In the genomic region with DNA sequence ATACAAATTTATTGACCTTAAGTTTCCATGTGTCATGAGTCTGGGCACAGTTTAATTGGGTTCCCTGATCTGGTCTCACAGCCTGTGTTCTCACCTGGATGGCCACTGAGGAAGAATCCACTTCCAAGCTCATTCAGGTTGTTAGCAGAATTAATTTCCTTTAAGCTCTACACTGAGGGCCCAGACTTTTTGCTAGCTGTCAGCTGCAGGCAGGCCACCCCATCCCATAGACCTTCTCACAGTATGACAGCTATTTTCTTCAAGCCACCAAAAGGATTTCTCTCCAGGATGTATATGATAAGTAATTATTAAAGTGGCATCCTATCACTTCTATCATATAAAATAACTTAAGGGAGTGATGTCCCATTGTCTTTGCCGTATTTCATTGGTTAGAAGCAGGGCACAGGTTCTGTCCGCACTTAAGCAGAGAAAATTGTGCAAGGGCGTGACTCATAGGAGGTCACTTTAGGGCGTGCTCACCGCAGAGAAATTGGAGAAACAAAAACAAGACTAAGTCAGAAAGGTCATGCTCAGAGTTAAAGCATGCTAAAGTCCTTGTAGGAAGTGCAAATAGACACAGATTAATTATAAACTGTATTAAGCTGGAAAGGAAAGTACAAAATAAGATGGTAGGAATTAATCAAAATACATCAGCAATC, we compare ENCODE assay signal across 9 cellular contexts.
DNase-seq lines count a peak whose midpoint lies in the region; TF ChIP-seq lines count a peak whose summit lies in the region.
"Had no signal": no experiment of that assay in that cellular context is flagged by ENCODE, and none has a peak within 500 bp of the region (broad histone marks: within the 10 kb centered on the region; RNA-seq: fewer than 3 reads in every experiment).

No MANE protein-coding gene starts in this region.

- H3K36me3 ChIP-seq in SK-N-SH (replicated peaks in 1 of 2; ENCODE audit: control insufficient read depth in 1 of 2, insufficient read depth in 2 of 2, low read length in 1 of 2): no peaks in the 10 kb centered on the region
- no peaks in the 10 kb centered on the region for H3K36me3 ChIP-seq in skeletal muscle satellite cell (ENCODE audit: insufficient read depth, low read length)

- DNase-seq in HCEC 1CT: peak; percentile 97
- no peak for DNase-seq in SK-N-SH
- DNase-seq in foreskin fibroblast: peak; percentile 94 to 97
- DNase-seq in germinal center (ENCODE audit: low spot score): no peak
- no peak for DNase-seq in putamen (ENCODE audit: low spot score)
- DNase-seq in activated CD8-positive, alpha-beta memory T cell treated with anti-CD3 and anti-CD28 coated beads for 24 hours: no peak
- no peak for DNase-seq in stimulated activated naive CD4-positive, alpha-beta T cell treated with Interleukin-2 at 50 U/mL for 16 hours (lab: John Stamatoyannopoulos, UW)
- DNase-seq: NCI-H526 had no signal

- 0 out of 2 replicates have a peak, but pooled peaks cover 4% of the 10 kb centered on the region for H3K9me2 ChIP-seq in SK-N-SH

- H3K4me3 ChIP-seq in SK-N-SH (ENCODE audit: low read depth in 2 of 2, low read length in 1 of 2) (no peak overlapping the region), foreskin fibroblast (ENCODE audit: low read depth in 1 of 2, low read length in 2 of 2) (no peak overlapping the region), skeletal muscle satellite cell (ENCODE audit: low read length) (no peak overlapping the region)

- H3K27me3 ChIP-seq in SK-N-SH (ENCODE audit: insufficient read depth): peaks cover 1% of the 10 kb centered on the region; the same call in 1 of the 2 replicates
- no peaks in the 10 kb centered on the region for H3K27me3 ChIP-seq in skeletal muscle satellite cell (ENCODE audit: control insufficient read depth, insufficient read depth, low read length)

- H3K9me3 ChIP-seq in SK-N-SH (no peaks in the 10 kb centered on the region), skeletal muscle satellite cell (replicated peaks; ENCODE audit: low read length) (no peaks in the 10 kb centered on the region)

- no peak overlapping the region for H2AFZ ChIP-seq in SK-N-SH (ENCODE audit: low read depth)

- TF ChIP-seq EP300 in SK-N-SH (IDR thresholded peaks at IDR 0.05; ENCODE audit: borderline replicate concordance in 1 of 2, low read depth in 1 of 2, low read length in 1 of 2): no peak

- no peaks in the 10 kb centered on the region for H3K79me2 ChIP-seq in SK-N-SH (ENCODE audit: insufficient read depth)

- H3K27ac ChIP-seq in SK-N-SH (ENCODE audit: low read depth in 2 of 2, low read length in 1 of 2): no peak overlapping the region

- no peak for TF ChIP-seq RAD21 in SK-N-SH (IDR thresholded peaks at IDR 0.05; ENCODE audit: low read length)

- H3F3A ChIP-seq in SK-N-SH (replicated peaks; ENCODE audit: insufficient read depth): no peaks in the 10 kb centered on the region

- H4K20me1 ChIP-seq in SK-N-SH (ENCODE audit: insufficient read depth): no peaks in the 10 kb centered on the region

- no peak overlapping the region for H3K9ac ChIP-seq in SK-N-SH
- peak overlapping the region; percentile 54 for H3K9ac ChIP-seq in skeletal muscle satellite cell (ENCODE audit: low read depth, low read length)

- POLR2A ChIA-PET in SK-N-SH (lab: Yijun Ruan, JAX): no interaction called here

- H3K4me1 ChIP-seq in SK-N-SH (ENCODE audit: control insufficient read depth in 1 of 2, insufficient read depth in 2 of 2, low read depth in 1 of 2, low read length in 1 of 2): no peaks in the 10 kb centered on the region; a peak in 2 of 4 replicates
- H3K4me1 ChIP-seq in skeletal muscle satellite cell (ENCODE audit: control insufficient read depth, insufficient read depth, low read length): peaks cover 39% of the 10 kb centered on the region

- CTCF ChIA-PET in SK-N-SH (lab: Yijun Ruan, JAX): no interaction called here

- under 1% methylated on average over 5 of the region's 5 CpGs for WGBS in SK-N-SH (ENCODE audit: low lambda C conversion rate)

- no peak overlapping the region for H3K4me2 ChIP-seq in SK-N-SH
- H3K4me2 ChIP-seq in skeletal muscle satellite cell (ENCODE audit: low read length): peak overlapping the region; percentile 56

- TF ChIP-seq CTCF in SK-N-SH (IDR thresholded peaks at IDR 0.05) (no peak), foreskin fibroblast (IDR thresholded peaks at IDR 0.05; ENCODE audit: low read depth, low read length) (no peak)

TF ChIP-seq in SK-N-SH, 30 proteins besides CTCF, POLR2A, EP300 and RAD21:
- peak; percentile 85; the same call in 1 of the 2 replicates for TF ChIP-seq RXRA (IDR thresholded peaks at IDR 0.05; ENCODE audit: borderline replicate concordance, low read depth)
- TF ChIP-seq NFIC (IDR thresholded peaks at IDR 0.05; ENCODE audit: borderline replicate concordance): no peak
- no peak for TF ChIP-seq USF2 (IDR thresholded peaks at IDR 0.05; ENCODE audit: borderline replicate concordance, low read depth, low read length)
- no peak for TF ChIP-seq GABPA (IDR thresholded peaks at IDR 0.05; ENCODE audit: low read depth)
- peak; percentile 53 for TF ChIP-seq JUND (IDR thresholded peaks at IDR 0.05)
- no peak for TF ChIP-seq NRF1 (IDR thresholded peaks at IDR 0.05; ENCODE audit: low read depth, low read length)
- TF ChIP-seq CHD2 (IDR thresholded peaks at IDR 0.05; ENCODE audit: low read length, partially characterized antibody): no peak
- TF ChIP-seq RFX5 (IDR thresholded peaks at IDR 0.05; ENCODE audit: low read length): no peak
- TF ChIP-seq SMC3 (IDR thresholded peaks at IDR 0.05; ENCODE audit: low read depth, low read length): no peak
- TF ChIP-seq POLR2AphosphoS5 (IDR thresholded peaks at IDR 0.05; ENCODE audit: low read depth, low read length): no peak
- no peak for TF ChIP-seq GATA2 (CRISPR knock-in tag; IDR thresholded peaks at IDR 0.05)
- no peak for TF ChIP-seq TAF1 (IDR thresholded peaks at IDR 0.05; ENCODE audit: borderline replicate concordance, low read depth, low read length)
- TF ChIP-seq FOSL2 (IDR thresholded peaks at IDR 0.05; ENCODE audit: borderline replicate concordance, low read depth): peak; percentile 56; the same call in 1 of the 2 replicates
- TF ChIP-seq ELF1 (IDR thresholded peaks at IDR 0.05): no peak
- TF ChIP-seq, protein P1, sequence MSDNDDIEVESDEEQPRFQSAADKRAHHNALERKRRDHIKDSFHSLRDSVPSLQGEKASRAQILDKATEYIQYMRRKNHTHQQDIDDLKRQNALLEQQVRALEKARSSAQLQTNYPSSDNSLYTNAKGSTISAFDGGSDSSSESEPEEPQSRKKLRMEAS (IDR thresholded peaks at IDR 0.05; ENCODE audit: low read depth): no peak
- no peak for TF ChIP-seq FOXJ3 (CRISPR knock-in tag; IDR thresholded peaks at IDR 0.05)
- TF ChIP-seq, protein P2, sequence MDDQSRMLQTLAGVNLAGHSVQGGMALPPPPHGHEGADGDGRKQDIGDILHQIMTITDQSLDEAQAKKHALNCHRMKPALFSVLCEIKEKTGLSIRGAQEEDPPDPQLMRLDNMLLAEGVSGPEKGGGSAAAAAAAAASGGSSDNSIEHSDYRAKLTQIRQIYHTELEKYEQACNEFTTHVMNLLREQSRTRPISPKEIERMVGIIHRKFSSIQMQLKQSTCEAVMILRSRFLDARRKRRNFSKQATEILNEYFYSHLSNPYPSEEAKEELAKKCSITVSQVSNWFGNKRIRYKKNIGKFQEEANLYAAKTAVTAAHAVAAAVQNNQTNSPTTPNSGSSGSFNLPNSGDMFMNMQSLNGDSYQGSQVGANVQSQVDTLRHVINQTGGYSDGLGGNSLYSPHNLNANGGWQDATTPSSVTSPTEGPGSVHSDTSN (IDR thresholded peaks at IDR 0.05): no peak

Comparison
In these comparisons a context has a peak if more than half of its experiments do, and no peak if none do; other contexts are left out.
1. DNase-seq: peak in HCEC 1CT (single experiment) and foreskin fibroblast (2 of 2); none in SK-N-SH (single experiment), germinal center (single experiment), putamen (single experiment), activated CD8-positive, alpha-beta memory T cell treated with anti-CD3 and anti-CD28 coated beads for 24 hours (single experiment) and stimulated activated naive CD4-positive, alpha-beta T cell treated with Interleukin-2 at 50 U/mL for 16 hours (single experiment).